In the genomic region with DNA sequence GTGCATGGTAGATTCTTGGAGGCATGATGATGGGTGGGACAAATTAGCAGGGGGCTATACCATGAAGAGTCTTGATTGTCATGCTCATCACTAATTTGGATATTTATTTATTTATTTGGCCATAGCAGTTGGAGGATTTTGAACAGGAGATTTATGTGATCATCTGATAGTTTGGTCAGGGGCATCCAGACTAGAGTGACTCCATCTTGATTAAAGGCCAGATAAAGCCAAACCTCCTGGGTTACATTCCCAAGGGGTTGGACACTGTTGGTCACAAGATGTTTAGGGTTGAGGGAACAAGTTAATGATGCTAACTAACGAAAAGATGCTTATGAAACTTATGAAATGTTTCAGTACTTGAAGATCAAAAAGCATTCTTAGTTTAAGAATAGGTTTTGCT, we compare ENCODE assay signal across 2 cellular contexts.
TF ChIP-seq lines count a peak whose summit lies in the region.

No MANE protein-coding gene starts in this region.

TF ChIP-seq in GM12878, 131 proteins besides CTCF, POLR2A, EP300 and RAD21:
- TF ChIP-seq, protein P1, sequence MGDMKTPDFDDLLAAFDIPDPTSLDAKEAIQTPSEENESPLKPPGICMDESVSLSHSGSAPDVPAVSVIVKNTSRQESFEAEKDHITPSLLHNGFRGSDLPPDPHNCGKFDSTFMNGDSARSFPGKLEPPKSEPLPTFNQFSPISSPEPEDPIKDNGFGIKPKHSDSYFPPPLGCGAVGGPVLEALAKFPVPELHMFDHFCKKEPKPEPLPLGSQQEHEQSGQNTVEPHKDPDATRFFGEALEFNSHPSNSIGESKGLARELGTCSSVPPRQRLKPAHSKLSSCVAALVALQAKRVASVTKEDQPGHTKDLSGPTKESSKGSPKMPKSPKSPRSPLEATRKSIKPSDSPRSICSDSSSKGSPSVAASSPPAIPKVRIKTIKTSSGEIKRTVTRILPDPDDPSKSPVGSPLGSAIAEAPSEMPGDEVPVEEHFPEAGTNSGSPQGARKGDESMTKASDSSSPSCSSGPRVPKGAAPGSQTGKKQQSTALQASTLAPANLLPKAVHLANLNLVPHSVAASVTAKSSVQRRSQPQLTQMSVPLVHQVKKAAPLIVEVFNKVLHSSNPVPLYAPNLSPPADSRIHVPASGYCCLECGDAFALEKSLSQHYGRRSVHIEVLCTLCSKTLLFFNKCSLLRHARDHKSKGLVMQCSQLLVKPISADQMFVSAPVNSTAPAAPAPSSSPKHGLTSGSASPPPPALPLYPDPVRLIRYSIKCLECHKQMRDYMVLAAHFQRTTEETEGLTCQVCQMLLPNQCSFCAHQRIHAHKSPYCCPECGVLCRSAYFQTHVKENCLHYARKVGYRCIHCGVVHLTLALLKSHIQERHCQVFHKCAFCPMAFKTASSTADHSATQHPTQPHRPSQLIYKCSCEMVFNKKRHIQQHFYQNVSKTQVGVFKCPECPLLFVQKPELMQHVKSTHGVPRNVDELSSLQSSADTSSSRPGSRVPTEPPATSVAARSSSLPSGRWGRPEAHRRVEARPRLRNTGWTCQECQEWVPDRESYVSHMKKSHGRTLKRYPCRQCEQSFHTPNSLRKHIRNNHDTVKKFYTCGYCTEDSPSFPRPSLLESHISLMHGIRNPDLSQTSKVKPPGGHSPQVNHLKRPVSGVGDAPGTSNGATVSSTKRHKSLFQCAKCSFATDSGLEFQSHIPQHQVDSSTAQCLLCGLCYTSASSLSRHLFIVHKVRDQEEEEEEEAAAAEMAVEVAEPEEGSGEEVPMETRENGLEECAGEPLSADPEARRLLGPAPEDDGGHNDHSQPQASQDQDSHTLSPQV (IDR thresholded peaks at IDR 0.05) = peak; percentile 93
- TF ChIP-seq, protein P2, sequence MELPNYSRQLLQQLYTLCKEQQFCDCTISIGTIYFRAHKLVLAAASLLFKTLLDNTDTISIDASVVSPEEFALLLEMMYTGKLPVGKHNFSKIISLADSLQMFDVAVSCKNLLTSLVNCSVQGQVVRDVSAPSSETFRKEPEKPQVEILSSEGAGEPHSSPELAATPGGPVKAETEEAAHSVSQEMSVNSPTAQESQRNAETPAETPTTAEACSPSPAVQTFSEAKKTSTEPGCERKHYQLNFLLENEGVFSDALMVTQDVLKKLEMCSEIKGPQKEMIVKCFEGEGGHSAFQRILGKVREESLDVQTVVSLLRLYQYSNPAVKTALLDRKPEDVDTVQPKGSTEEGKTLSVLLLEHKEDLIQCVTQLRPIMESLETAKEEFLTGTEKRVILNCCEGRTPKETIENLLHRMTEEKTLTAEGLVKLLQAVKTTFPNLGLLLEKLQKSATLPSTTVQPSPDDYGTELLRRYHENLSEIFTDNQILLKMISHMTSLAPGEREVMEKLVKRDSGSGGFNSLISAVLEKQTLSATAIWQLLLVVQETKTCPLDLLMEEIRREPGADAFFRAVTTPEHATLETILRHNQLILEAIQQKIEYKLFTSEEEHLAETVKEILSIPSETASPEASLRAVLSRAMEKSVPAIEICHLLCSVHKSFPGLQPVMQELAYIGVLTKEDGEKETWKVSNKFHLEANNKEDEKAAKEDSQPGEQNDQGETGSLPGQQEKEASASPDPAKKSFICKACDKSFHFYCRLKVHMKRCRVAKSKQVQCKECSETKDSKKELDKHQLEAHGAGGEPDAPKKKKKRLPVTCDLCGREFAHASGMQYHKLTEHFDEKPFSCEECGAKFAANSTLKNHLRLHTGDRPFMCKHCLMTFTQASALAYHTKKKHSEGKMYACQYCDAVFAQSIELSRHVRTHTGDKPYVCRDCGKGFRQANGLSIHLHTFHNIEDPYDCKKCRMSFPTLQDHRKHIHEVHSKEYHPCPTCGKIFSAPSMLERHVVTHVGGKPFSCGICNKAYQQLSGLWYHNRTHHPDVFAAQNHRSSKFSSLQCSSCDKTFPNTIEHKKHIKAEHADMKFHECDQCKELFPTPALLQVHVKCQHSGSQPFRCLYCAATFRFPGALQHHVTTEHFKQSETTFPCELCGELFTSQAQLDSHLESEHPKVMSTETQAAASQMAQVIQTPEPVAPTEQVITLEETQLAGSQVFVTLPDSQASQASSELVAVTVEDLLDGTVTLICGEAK (IDR thresholded peaks at IDR 0.05; ENCODE audit: borderline replicate concordance) = no peak
- TF ChIP-seq, protein P3, sequence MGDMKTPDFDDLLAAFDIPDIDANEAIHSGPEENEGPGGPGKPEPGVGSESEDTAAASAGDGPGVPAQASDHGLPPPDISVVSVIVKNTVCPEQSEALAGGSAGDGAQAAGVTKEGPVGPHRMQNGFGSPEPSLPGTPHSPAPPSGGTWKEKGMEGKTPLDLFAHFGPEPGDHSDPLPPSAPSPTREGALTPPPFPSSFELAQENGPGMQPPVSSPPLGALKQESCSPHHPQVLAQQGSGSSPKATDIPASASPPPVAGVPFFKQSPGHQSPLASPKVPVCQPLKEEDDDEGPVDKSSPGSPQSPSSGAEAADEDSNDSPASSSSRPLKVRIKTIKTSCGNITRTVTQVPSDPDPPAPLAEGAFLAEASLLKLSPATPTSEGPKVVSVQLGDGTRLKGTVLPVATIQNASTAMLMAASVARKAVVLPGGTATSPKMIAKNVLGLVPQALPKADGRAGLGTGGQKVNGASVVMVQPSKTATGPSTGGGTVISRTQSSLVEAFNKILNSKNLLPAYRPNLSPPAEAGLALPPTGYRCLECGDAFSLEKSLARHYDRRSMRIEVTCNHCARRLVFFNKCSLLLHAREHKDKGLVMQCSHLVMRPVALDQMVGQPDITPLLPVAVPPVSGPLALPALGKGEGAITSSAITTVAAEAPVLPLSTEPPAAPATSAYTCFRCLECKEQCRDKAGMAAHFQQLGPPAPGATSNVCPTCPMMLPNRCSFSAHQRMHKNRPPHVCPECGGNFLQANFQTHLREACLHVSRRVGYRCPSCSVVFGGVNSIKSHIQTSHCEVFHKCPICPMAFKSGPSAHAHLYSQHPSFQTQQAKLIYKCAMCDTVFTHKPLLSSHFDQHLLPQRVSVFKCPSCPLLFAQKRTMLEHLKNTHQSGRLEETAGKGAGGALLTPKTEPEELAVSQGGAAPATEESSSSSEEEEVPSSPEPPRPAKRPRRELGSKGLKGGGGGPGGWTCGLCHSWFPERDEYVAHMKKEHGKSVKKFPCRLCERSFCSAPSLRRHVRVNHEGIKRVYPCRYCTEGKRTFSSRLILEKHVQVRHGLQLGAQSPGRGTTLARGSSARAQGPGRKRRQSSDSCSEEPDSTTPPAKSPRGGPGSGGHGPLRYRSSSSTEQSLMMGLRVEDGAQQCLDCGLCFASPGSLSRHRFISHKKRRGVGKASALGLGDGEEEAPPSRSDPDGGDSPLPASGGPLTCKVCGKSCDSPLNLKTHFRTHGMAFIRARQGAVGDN (IDR thresholded peaks at IDR 0.05) = peak; percentile 66; the same call in 1 of the 2 replicates

TF ChIP-seq in K562, 482 proteins besides CTCF, POLR2A, EP300 and RAD21:
- no peak for TF ChIP-seq ETV6 (IDR thresholded peaks at IDR 0.05; ENCODE audit: borderline replicate concordance in 1 of 2, low read depth in 2 of 2, low read length in 1 of 2)
- TF ChIP-seq ETV6 (CRISPR knock-in tag; IDR thresholded peaks at IDR 0.05; ENCODE audit: borderline replicate concordance) = no peak
- no peak for TF ChIP-seq OTX1 (CRISPR knock-in tag; IDR thresholded peaks at IDR 0.05)
- TF ChIP-seq, protein P4, sequence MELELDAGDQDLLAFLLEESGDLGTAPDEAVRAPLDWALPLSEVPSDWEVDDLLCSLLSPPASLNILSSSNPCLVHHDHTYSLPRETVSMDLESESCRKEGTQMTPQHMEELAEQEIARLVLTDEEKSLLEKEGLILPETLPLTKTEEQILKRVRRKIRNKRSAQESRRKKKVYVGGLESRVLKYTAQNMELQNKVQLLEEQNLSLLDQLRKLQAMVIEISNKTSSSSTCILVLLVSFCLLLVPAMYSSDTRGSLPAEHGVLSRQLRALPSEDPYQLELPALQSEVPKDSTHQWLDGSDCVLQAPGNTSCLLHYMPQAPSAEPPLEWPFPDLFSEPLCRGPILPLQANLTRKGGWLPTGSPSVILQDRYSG (tag; conservative IDR thresholded peaks at IDR 0.05; ENCODE audit: low read depth) = no peak
- TF ChIP-seq, protein P5, sequence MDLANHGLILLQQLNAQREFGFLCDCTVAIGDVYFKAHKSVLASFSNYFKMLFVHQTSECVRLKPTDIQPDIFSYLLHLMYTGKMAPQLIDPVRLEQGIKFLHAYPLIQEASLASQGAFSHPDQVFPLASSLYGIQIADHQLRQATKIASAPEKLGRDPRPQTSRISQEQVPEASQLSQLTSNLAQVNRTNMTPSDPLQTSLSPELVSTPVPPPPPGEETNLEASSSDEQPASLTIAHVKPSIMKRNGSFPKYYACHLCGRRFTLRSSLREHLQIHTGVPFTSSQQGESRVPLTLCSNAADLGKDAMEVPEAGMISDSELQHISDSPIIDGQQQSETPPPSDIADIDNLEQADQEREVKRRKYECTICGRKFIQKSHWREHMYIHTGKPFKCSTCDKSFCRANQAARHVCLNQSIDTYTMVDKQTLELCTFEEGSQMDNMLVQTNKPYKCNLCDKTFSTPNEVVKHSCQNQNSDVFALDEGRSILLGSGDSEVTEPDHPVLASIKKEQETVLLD (IDR thresholded peaks at IDR 0.05) = no peak
- TF ChIP-seq, protein P6, sequence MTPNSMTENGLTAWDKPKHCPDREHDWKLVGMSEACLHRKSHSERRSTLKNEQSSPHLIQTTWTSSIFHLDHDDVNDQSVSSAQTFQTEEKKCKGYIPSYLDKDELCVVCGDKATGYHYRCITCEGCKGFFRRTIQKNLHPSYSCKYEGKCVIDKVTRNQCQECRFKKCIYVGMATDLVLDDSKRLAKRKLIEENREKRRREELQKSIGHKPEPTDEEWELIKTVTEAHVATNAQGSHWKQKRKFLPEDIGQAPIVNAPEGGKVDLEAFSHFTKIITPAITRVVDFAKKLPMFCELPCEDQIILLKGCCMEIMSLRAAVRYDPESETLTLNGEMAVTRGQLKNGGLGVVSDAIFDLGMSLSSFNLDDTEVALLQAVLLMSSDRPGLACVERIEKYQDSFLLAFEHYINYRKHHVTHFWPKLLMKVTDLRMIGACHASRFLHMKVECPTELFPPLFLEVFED (CRISPR knock-in tag; conservative IDR thresholded peaks at IDR 0.05) = no peak
- TF ChIP-seq PTTG1 (tag; IDR thresholded peaks at IDR 0.05; ENCODE audit: low read depth) = peak; percentile 67
- TF ChIP-seq PTRF (tag; IDR thresholded peaks at IDR 0.05) = peak; percentile 21; the same call in 1 of the 2 replicates
- TF ChIP-seq ZNF785 (CRISPR knock-in tag; IDR thresholded peaks at IDR 0.05) = no peak
TF ChIP-seq in K562: peak in this region for 2.
